ENCODE assay signal across 13 cellular contexts in the genomic region with DNA sequence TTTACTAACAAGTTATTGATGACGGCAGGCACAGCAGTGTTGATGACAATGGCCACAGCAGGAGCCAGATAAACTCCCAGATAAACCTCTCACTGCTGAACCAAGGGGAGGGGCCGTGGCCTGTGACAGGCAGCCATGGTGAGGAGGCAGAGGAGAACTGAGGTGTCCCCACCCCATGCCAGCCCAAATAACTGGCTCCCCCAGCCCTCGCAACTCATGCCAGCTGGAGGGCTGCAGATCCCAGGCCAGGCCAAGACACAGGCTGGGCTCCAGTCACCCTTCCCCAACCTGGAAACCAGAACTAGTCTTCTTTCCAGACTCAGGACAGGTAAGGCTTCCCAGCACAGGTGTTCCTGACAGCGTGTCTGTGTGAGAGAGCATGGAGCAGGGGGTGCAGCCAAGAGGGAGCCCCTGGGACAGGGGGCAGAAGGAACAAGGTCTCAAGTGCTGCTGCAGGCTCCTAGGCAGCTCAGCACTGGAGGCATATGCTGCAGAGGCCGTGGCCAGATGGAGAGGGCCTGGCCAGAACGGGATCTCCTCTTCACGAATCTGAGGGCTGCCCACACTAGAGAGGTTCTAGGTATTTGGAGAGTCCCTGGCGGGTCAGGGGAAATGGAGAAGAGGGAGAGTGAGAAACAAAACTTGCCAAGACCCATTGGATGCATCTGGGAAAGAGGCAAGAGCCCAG. TPM values are rescaled to one million over a fixed set of nuclear protein-coding genes. Genes with fewer than 3 reads are reported as not detected.
DNase-seq lines count a peak whose midpoint lies in the region; FAIRE-seq and TF ChIP-seq lines count a peak whose summit lies in the region.
"Had no signal": no experiment of that assay in that cellular context is flagged by ENCODE, and none has a peak within 500 bp of the region (broad histone marks: within the 10 kb centered on the region; RNA-seq: fewer than 3 reads in every experiment).

No MANE protein-coding gene starts in this region.

- no peak overlapping the region for H3K4me2 ChIP-seq in mesendoderm (ENCODE audit: low read length)
- H3K4me2 ChIP-seq: BLaER1 had no signal

- no peak overlapping the region for H2BK120ac ChIP-seq in mesendoderm (ENCODE audit: low read depth, low read length)

- H3K56ac ChIP-seq in mesendoderm (ENCODE audit: low read length), result no peak overlapping the region

- H2BK15ac ChIP-seq in mesendoderm (replicated peaks; ENCODE audit: low read depth), result no peak overlapping the region

- H4K5ac ChIP-seq in mesendoderm (ENCODE audit: low read length), result no peak overlapping the region

- no peak overlapping the region for H2AK5ac ChIP-seq in mesendoderm (ENCODE audit: low read length)

- H3K4me3 ChIP-seq in WERI-Rb-1 (ENCODE audit: low read depth, low read length) (no peak overlapping the region), mesendoderm (ENCODE audit: low read length) (no peak overlapping the region), small intestine (ENCODE audit: low read depth in 1 of 2, low read length in 2 of 2) (no peak overlapping the region)
- H3K4me3 ChIP-seq: BLaER1, GM23248 had no signal

- no peak for TF ChIP-seq CTCF in WERI-Rb-1 (IDR thresholded peaks at IDR 0.05; ENCODE audit: low read depth, low read length)

- peak; percentile 15 for DNase-seq in activated CD4-positive, CD25-positive, alpha-beta regulatory T cell treated with anti-CD3 and anti-CD28 coated beads, Interleukin-2, amount 50 U/mL, for 72 hours
- no peak for DNase-seq in activated CD4-positive, CD25-positive, alpha-beta regulatory T cell (lab: John Stamatoyannopoulos, UW)
- peak; percentile 37 for DNase-seq in WERI-Rb-1
- peak; percentile 45 for DNase-seq in mesendoderm
- peak; percentile 28 for DNase-seq in small intestine
- no peak for DNase-seq in anterior cingulate cortex (lab: John Stamatoyannopoulos, UW)
- DNase-seq in UCSD-AML1 (lab: John Stamatoyannopoulos, UW; ENCODE audit: unreplicated experiment), result no peak
- no peak for DNase-seq in putamen (ENCODE audit: low spot score)
- DNase-seq: GM23248, NCI-H1694 treated with DMSO at 0.1 percent for 48 hours had no signal

- H3K9ac ChIP-seq in mesendoderm (ENCODE audit: low read length), result no peak overlapping the region
- H3K9ac ChIP-seq: BLaER1, GM23248 had no signal

- H3K36me3 ChIP-seq in WERI-Rb-1, result no peaks in the 10 kb centered on the region
- no peaks in the 10 kb centered on the region for H3K36me3 ChIP-seq in mesendoderm (ENCODE audit: control insufficient read depth, insufficient read depth, low read length)
- H3K36me3 ChIP-seq in small intestine (ENCODE audit: control insufficient read depth in 2 of 2, insufficient read depth in 2 of 2, low read length in 2 of 2), result no peaks in the 10 kb centered on the region
- H3K36me3 ChIP-seq: BLaER1 had no signal

- H2BK5ac ChIP-seq in mesendoderm (ENCODE audit: low read length), result no peak overlapping the region

- no peak overlapping the region for H3K4ac ChIP-seq in mesendoderm (ENCODE audit: low read depth, low read length)

- no peak overlapping the region for H3K18ac ChIP-seq in mesendoderm (ENCODE audit: low read length)

- H3K9me3 ChIP-seq in WERI-Rb-1 (ENCODE audit: severe bottlenecking) (no peaks in the 10 kb centered on the region), small intestine (ENCODE audit: control insufficient read depth, low read depth) (peaks cover 4% of the 10 kb centered on the region)
- H3K9me3 ChIP-seq: BLaER1 had no signal

- H3K27me3 ChIP-seq in WERI-Rb-1 (ENCODE audit: insufficient read depth, low read depth, severe bottlenecking) (no peaks in the 10 kb centered on the region), mesendoderm (ENCODE audit: insufficient read depth, low read length, poor library complexity) (no peaks in the 10 kb centered on the region), small intestine (ENCODE audit: control insufficient read depth in 2 of 2, insufficient read depth in 2 of 2, low read length in 2 of 2) (no peaks in the 10 kb centered on the region)
- H3K27me3 ChIP-seq: BLaER1 had no signal

- WGBS in mesendoderm (ENCODE audit: extremely low coverage, insufficient coverage, low lambda C conversion rate), result no CpG with 5 or more reads among the region's 8 CpGs
- WGBS in small intestine, 3 donors, result 78 to 81% (median 81%) methylated on average over 8 of the region's 8 CpGs

- no peak overlapping the region for H3K23ac ChIP-seq in mesendoderm (ENCODE audit: low read length)

- peaks cover 5% of the 10 kb centered on the region for H3K4me1 ChIP-seq in mesendoderm (ENCODE audit: control insufficient read depth, low read depth, low read length)
- peaks cover 0 to 5% of the 10 kb centered on the region in 2 donors for H3K4me1 ChIP-seq in small intestine (ENCODE audit: control insufficient read depth in 2 of 2, insufficient read depth in 1 of 2, low read depth in 1 of 2, low read length in 1 of 2)
- H3K4me1 ChIP-seq: BLaER1 had no signal

- H3K27ac ChIP-seq in WERI-Rb-1 (no peak overlapping the region), mesendoderm (ENCODE audit: low read depth, low read length) (no peak overlapping the region), small intestine (ENCODE audit: low read depth in 1 of 2, low read length in 1 of 2) (peak overlapping the region in 1 of 2 donors; percentile 87)
- H3K27ac ChIP-seq: 22Rv1, BLaER1, GM23248, HL-60 had no signal

- no peak overlapping the region for H4K8ac ChIP-seq in mesendoderm (ENCODE audit: low read depth, low read length)

- H3K79me2 ChIP-seq in mesendoderm (ENCODE audit: control insufficient read depth, insufficient read depth, low read length), result no peaks in the 10 kb centered on the region

- FAIRE-seq in small intestine (lab: Jason Lieb, UNC), result no peak

- no peaks in the 10 kb centered on the region for H3K79me1 ChIP-seq in mesendoderm (ENCODE audit: low read length)

RNA-seq across cellular contexts. Expression of gene PLA2G4F, which starts 15.9 kb away (rescaled TPM):
- polyA plus RNA-seq in mesendoderm (2013, experiment 1 of 2), result 0.01 TPM
- 0.07 TPM for polyA plus RNA-seq in mesendoderm (2013, experiment 2 of 2)
- 10 to 100 TPM in 2 of 3 donors, 1 to 10 TPM in 1; 8.6 to 27.5 (median 13.3) TPM for polyA plus RNA-seq in small intestine
- polyA plus RNA-seq: GM23248 had no signal

RNA-seq across cellular contexts. Expression of gene PLA2G4D, which starts 46.2 kb away (rescaled TPM):
- 0.10 TPM for polyA plus RNA-seq in mesendoderm (2013, experiment 1 of 2)
- polyA plus RNA-seq in mesendoderm (2013, experiment 2 of 2), result 0.10 TPM
- under 1 TPM in 2 of 3 donors, not detected in 1; 0.18 to 0.22 TPM for polyA plus RNA-seq in small intestine
- polyA plus RNA-seq: GM23248 had no signal

Comparison
In these comparisons a context has a peak if more than half of its experiments do, and no peak if none do; other contexts are left out.
1. DNase-seq: peak in activated CD4-positive, CD25-positive, alpha-beta regulatory T cell treated with anti-CD3 and anti-CD28 coated beads, Interleukin-2, amount 50 U/mL, for 72 hours (single experiment), WERI-Rb-1 (single experiment), mesendoderm (single experiment) and small intestine (single experiment); none in activated CD4-positive, CD25-positive, alpha-beta regulatory T cell (0 of 4), anterior cingulate cortex (0 of 58), UCSD-AML1 (single experiment) and putamen (single experiment).